8 cellular contexts compared by ENCODE assay signal in genomic region chr4:42655248-42655647, GRCh38. TPM values are rescaled to one million over a fixed set of nuclear protein-coding genes. Genes with fewer than 3 reads are reported as not detected.
DNase-seq lines count a peak whose midpoint lies in the region; ATAC-seq and TF ChIP-seq lines count a peak whose summit lies in the region.

No MANE protein-coding gene starts in this region.

- DNase-seq in heart right ventricle (no peak), left ventricle myocardium superior (no peak), lower lobe of right lung (no peak), upper lobe of left lung (no peak), cortex of kidney (lab: John Stamatoyannopoulos, UW) (no peak), MG63 (no peak)
- no peak for DNase-seq in activated CD4-positive, alpha-beta memory T cell treated with anti-CD3 and anti-CD28 coated beads, Interleukin-2, amount 10 ng/mL, durations not matched to agents 7 days and 5 days

- peak overlapping the region; percentile 87 for H3K27ac Mint-ChIP-seq in activated CD4-positive, alpha-beta memory T cell treated with anti-CD3 and anti-CD28 coated beads, Interleukin-2, amount 10 ng/mL, durations not matched to agents 7 days and 5 days

- H3K36me3 ChIP-seq in heart right ventricle (no peaks in the 10 kb centered on the region), lower lobe of right lung (no peaks in the 10 kb centered on the region), upper lobe of left lung (no peaks in the 10 kb centered on the region), MG63 (no peaks in the 10 kb centered on the region)

- H3K4me3 ChIP-seq in heart right ventricle (peak overlapping the region in 8 of 10 donors; percentile 86 to 99 (median 88)), lower lobe of right lung (peak overlapping the region; percentile 88), upper lobe of left lung (peak overlapping the region in 3 of 4 donors; percentile 70 to 98 (median 88)), MG63 (no peak overlapping the region)

- TF ChIP-seq EP300 in upper lobe of left lung (IDR thresholded peaks at IDR 0.05) = no peak

- H3K27me3 ChIP-seq in heart right ventricle (no peaks in the 10 kb centered on the region), lower lobe of right lung (ENCODE audit: low read depth) (no peaks in the 10 kb centered on the region), upper lobe of left lung (no peaks in the 10 kb centered on the region), MG63 (0 out of 2 replicates have a peak, but pooled peaks cover 3% of the 10 kb centered on the region)

- CTCF ChIA-PET in activated CD4-positive, alpha-beta memory T cell treated with anti-CD3 and anti-CD28 coated beads, Interleukin-2, amount 10 ng/mL, durations not matched to agents 7 days and 5 days (lab: Charles Lee) = interaction anchor here (2.4 to 2.5 kb wide), 3 partner anchors 9 to 86 kb away, joined by 7 to 18 read pairs (median 16); no protein-coding TSS in a partner anchor

- ATAC-seq in heart right ventricle = no peak
- ATAC-seq in left ventricle myocardium superior = no peak
- no peak for ATAC-seq in lower lobe of right lung
- no peak for ATAC-seq in upper lobe of left lung (ENCODE audit: low FRiP score in 2 of 2)
- ATAC-seq in HG02623 (IDR thresholded peaks at IDR 0.05; ENCODE audit: unreplicated experiment) = no peak

- WGBS in heart right ventricle, 2 donors = 64 to 75% methylated on average over 1 of the region's 1 CpG
- WGBS in upper lobe of left lung, 2 donors = 27 to 51% methylated on average over 1 of the region's 1 CpG

- H3K27me3 Mint-ChIP-seq in activated CD4-positive, alpha-beta memory T cell treated with anti-CD3 and anti-CD28 coated beads, Interleukin-2, amount 10 ng/mL, durations not matched to agents 7 days and 5 days = no peaks in the 10 kb centered on the region

- H3K4me3 Mint-ChIP-seq in activated CD4-positive, alpha-beta memory T cell treated with anti-CD3 and anti-CD28 coated beads, Interleukin-2, amount 10 ng/mL, durations not matched to agents 7 days and 5 days = peak overlapping the region; percentile 88

- peaks cover 38% of the 10 kb centered on the region for H3K4me1 Mint-ChIP-seq in activated CD4-positive, alpha-beta memory T cell treated with anti-CD3 and anti-CD28 coated beads, Interleukin-2, amount 10 ng/mL, durations not matched to agents 7 days and 5 days

- H3K27ac ChIP-seq in heart right ventricle (peak overlapping the region in 9 of 10 donors; percentile 23 to 97 (median 90)), lower lobe of right lung (peak overlapping the region; percentile 15), upper lobe of left lung (peak overlapping the region; percentile 57 to 93 (median 92))

- no peak for TF ChIP-seq CTCF in heart right ventricle (IDR thresholded peaks at IDR 0.05)
- TF ChIP-seq CTCF in lower lobe of right lung (IDR thresholded peaks at IDR 0.05) = no peak
- peak in 1 of 6 experiments; percentile 16 for TF ChIP-seq CTCF in upper lobe of left lung (IDR thresholded peaks at IDR 0.05)

- H3K9me3 Mint-ChIP-seq in activated CD4-positive, alpha-beta memory T cell treated with anti-CD3 and anti-CD28 coated beads, Interleukin-2, amount 10 ng/mL, durations not matched to agents 7 days and 5 days = peaks cover 18% of the 10 kb centered on the region

- H3K9me3 ChIP-seq in heart right ventricle (peaks cover 0 to 14% (median 0%) of the 10 kb centered on the region in 11 donors), lower lobe of right lung (no peaks in the 10 kb centered on the region), upper lobe of left lung (no peaks in the 10 kb centered on the region), MG63 (peaks cover 5% of the 10 kb centered on the region; the same call in 1 of the 2 replicates)

- intact Hi-C loops in heart right ventricle (cut with DNase I) (loop anchor here in 4 of 10 donors (5.0 kb wide), 4 partner anchors 38 to 83 kb away; no protein-coding TSS in a partner anchor), left ventricle myocardium superior (cut with micrococcal nuclease) (loop anchor here (5.0 kb wide), 1 partner anchor 43 kb away; no protein-coding TSS in a partner anchor), lower lobe of right lung (cut with DNase I) (no loop called here)

- TF ChIP-seq POLR2A in upper lobe of left lung (IDR thresholded peaks at IDR 0.05) = no peak

- H3K36me3 Mint-ChIP-seq in activated CD4-positive, alpha-beta memory T cell treated with anti-CD3 and anti-CD28 coated beads, Interleukin-2, amount 10 ng/mL, durations not matched to agents 7 days and 5 days (ENCODE audit: low read depth) = peaks cover 24% of the 10 kb centered on the region

- H3K4me1 ChIP-seq in heart right ventricle = peaks cover 10 to 51% (median 34%) of the 10 kb centered on the region in 9 donors
- H3K4me1 ChIP-seq in lower lobe of right lung = peaks cover 22% of the 10 kb centered on the region
- H3K4me1 ChIP-seq in upper lobe of left lung = peaks cover 24 to 38% (median 34%) of the 10 kb centered on the region in 4 donors

- POLR2A ChIA-PET in activated CD4-positive, alpha-beta memory T cell treated with anti-CD3 and anti-CD28 coated beads, Interleukin-2, amount 10 ng/mL, durations not matched to agents 7 days and 5 days (lab: Charles Lee) = interaction anchor here (0.9 to 3.5 kb wide), 5 partner anchors 12 to 21 kb away, joined by 3 to 49 read pairs (median 7); no protein-coding TSS in a partner anchor

RNA-seq across cellular contexts. Expression of gene ATP8A1, which starts 1.7 kb away (rescaled TPM):
- total RNA-seq in heart right ventricle (10 to 100 TPM; 11.6 to 27.9 (median 18.3) TPM), left ventricle myocardium superior (14.0 TPM), lower lobe of right lung (84.7 TPM), upper lobe of left lung (100 to 1,000 TPM in 4 of 6 donors, 10 to 100 TPM in 2; 39.5 to 264 (median 144) TPM)
- 10 to 100 TPM in 1 of 2 donors, 1 to 10 TPM in 1; 3.4 to 14.8 TPM for polyA plus RNA-seq in heart right ventricle
- total RNA-seq in activated CD4-positive, alpha-beta memory T cell treated with anti-CD3 and anti-CD28 coated beads, Interleukin-2, amount 10 ng/mL, durations not matched to agents 7 days and 5 days = 10 to 100 TPM; 18.7 to 19.8 TPM
- total RNA-seq in MG63 (2014; rRNA removed; shearing (Covaris generic); ENCODE audit: low replicate concordance) = 0.10 TPM in 1 of 2 replicates, not detected in the other

Comparison
In these comparisons a context has a peak if more than half of its experiments do, and no peak if none do; other contexts are left out.
1. H3K27ac ChIP-seq: peak in every context shown above with its lines; median percentile 92 in upper lobe of left lung; 90 in heart right ventricle; 15 in lower lobe of right lung.
2. RNA of gene ATP8A1, which starts 1.7 kb away (total RNA-seq): 39.5 to 264 TPM in upper lobe of left lung, 84.7 TPM in lower lobe of right lung (single experiment), 18.7 to 19.8 TPM in activated CD4-positive, alpha-beta memory T cell treated with anti-CD3 and anti-CD28 coated beads, Interleukin-2, amount 10 ng/mL, durations not matched to agents 7 days and 5 days, 11.6 to 27.9 TPM in heart right ventricle and 14.0 TPM in left ventricle myocardium superior (single experiment); 0.10 TPM in MG63; every median in the first group is over 10 times any median in the second.